Comparison of ENCODE assay signal across 15 cellular contexts in genomic region chr20:23810349-23810748, GRCh38. TPM values are rescaled to one million over a fixed set of nuclear protein-coding genes. Genes with fewer than 3 reads are reported as not detected.
"Had no signal": no experiment of that assay in that cellular context is flagged by ENCODE, and none has a peak within 500 bp of the region (broad histone marks: within the 10 kb centered on the region; RNA-seq: fewer than 3 reads in every experiment).

No MANE protein-coding gene starts in this region.

RNA-seq across cellular contexts. Expression of gene CST2, which starts 16.2 kb away (rescaled TPM):
- total RNA-seq: activated B cell treated with CpG ODN at 0.5 μM for 24 hours; activated CD4-positive, alpha-beta memory T cell treated with anti-CD3 and anti-CD28 coated beads for 36 hours; activated CD4-positive, alpha-beta memory T cell treated with anti-CD3 and anti-CD28 coated beads, Interleukin-2, amount 10 ng/mL, durations not matched to agents 7 days and 5 days; activated CD4-positive, alpha-beta T cell treated with anti-CD3 and anti-CD28 coated beads for 36 hours; activated CD4-positive, alpha-beta T cell treated with anti-CD3 and anti-CD28 coated beads, Interleukin-2, amount 10 ng/mL, durations not matched to agents 24 days and 14 days; activated CD4-positive, alpha-beta T cell treated with anti-CD3 and anti-CD28 coated beads, Interleukin-2, amount 10 ng/mL, durations not matched to agents 7 days and 5 days; activated CD8-positive, alpha-beta memory T cell treated with anti-CD3 and anti-CD28 coated beads for 36 hours; activated CD8-positive, alpha-beta memory T cell treated with anti-CD3 and anti-CD28 coated beads, Interleukin-2, amount 10 ng/mL, durations not matched to agents 7 days and 5 days; activated CD8-positive, alpha-beta T cell treated with anti-CD3 and anti-CD28 coated beads for 36 hours; activated CD8-positive, alpha-beta T cell treated with anti-CD3 and anti-CD28 coated beads, Interleukin-2, amount 10 ng/mL, durations not matched to agents 7 days and 5 days; T-cell; T-helper 1 cell treated with Interleukin-12 subunit alpha and Interleukin-12 subunit beta and Interleukin-4 antibody, amounts not matched to agents 30 ng/mL and 1 ng/mL, for 36 hours; T-helper 17 cell; T-helper 2 cell treated with Interferon-gamma antibody and Interleukin-4, amounts not matched to agents 100 ng/mL and 5 ng/mL, for 36 hours; WTC11 had no signal

RNA-seq across cellular contexts. Expression of gene CST1, which starts 59.6 kb away (rescaled TPM):
- total RNA-seq: activated B cell treated with CpG ODN at 0.5 μM for 24 hours; activated CD4-positive, alpha-beta memory T cell treated with anti-CD3 and anti-CD28 coated beads for 36 hours; activated CD4-positive, alpha-beta memory T cell treated with anti-CD3 and anti-CD28 coated beads, Interleukin-2, amount 10 ng/mL, durations not matched to agents 7 days and 5 days; activated CD4-positive, alpha-beta T cell treated with anti-CD3 and anti-CD28 coated beads for 36 hours; activated CD4-positive, alpha-beta T cell treated with anti-CD3 and anti-CD28 coated beads, Interleukin-2, amount 10 ng/mL, durations not matched to agents 24 days and 14 days; activated CD4-positive, alpha-beta T cell treated with anti-CD3 and anti-CD28 coated beads, Interleukin-2, amount 10 ng/mL, durations not matched to agents 7 days and 5 days; activated CD8-positive, alpha-beta memory T cell treated with anti-CD3 and anti-CD28 coated beads for 36 hours; activated CD8-positive, alpha-beta memory T cell treated with anti-CD3 and anti-CD28 coated beads, Interleukin-2, amount 10 ng/mL, durations not matched to agents 7 days and 5 days; activated CD8-positive, alpha-beta T cell treated with anti-CD3 and anti-CD28 coated beads for 36 hours; activated CD8-positive, alpha-beta T cell treated with anti-CD3 and anti-CD28 coated beads, Interleukin-2, amount 10 ng/mL, durations not matched to agents 7 days and 5 days; T-cell; T-helper 1 cell treated with Interleukin-12 subunit alpha and Interleukin-12 subunit beta and Interleukin-4 antibody, amounts not matched to agents 30 ng/mL and 1 ng/mL, for 36 hours; T-helper 17 cell; T-helper 2 cell treated with Interferon-gamma antibody and Interleukin-4, amounts not matched to agents 100 ng/mL and 5 ng/mL, for 36 hours had no signal
